ENCODE assay signal across 20 cellular contexts in the genomic region with DNA sequence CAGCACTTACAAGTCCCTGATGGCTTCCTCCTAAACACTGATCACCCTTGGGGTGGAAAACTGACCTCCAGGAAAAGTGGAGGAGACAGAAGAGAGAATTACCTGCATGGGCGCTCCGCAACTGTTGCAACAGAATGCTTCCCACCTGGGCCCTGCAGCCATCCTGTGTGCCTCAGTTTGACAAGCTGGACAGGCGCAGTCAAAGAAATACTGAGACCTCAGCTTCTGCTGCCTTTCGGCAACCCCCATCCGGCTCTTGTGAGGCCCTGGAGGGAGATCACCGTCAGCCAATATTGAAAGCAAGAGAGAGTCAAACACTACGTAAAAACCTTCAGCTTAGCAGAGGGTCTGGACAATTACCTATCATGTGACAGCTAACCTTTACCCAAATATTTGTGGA. TPM values are rescaled to one million over a fixed set of nuclear protein-coding genes. Genes with fewer than 3 reads are reported as not detected.
DNase-seq lines count a peak whose midpoint lies in the region; ATAC-seq, FAIRE-seq and TF ChIP-seq lines count a peak whose summit lies in the region.
"Had no signal": no experiment of that assay in that cellular context is flagged by ENCODE, and none has a peak within 500 bp of the region (broad histone marks: within the 10 kb centered on the region; RNA-seq: fewer than 3 reads in every experiment).

No MANE protein-coding gene starts in this region.

- H3K9me3 ChIP-seq in parathyroid adenoma (ENCODE audit: control insufficient read depth, low read length) = no peaks in the 10 kb centered on the region
- H3K9me3 ChIP-seq in tibial artery = no peaks in the 10 kb centered on the region

- no peaks in the 10 kb centered on the region for H3K27me3 ChIP-seq in parathyroid adenoma (ENCODE audit: control insufficient read depth, insufficient read depth, low read length)
- no peaks in the 10 kb centered on the region for H3K27me3 ChIP-seq in tibial artery
- H3K27me3 ChIP-seq: neural progenitor cell had no signal

- ATAC-seq in GM21528 (IDR thresholded peaks at IDR 0.05; ENCODE audit: low FRiP score, unreplicated experiment) = no peak
- ATAC-seq: GM23338, K562 had no signal

- no peaks in the 10 kb centered on the region for H3K4me1 ChIP-seq in parathyroid adenoma
- peaks cover 0 to 77% (median 39%) of the 10 kb centered on the region in 4 donors for H3K4me1 ChIP-seq in tibial artery
- H3K4me1 ChIP-seq: neural progenitor cell had no signal

- FAIRE-seq in RCC 7860 (lab: Jason Lieb, UNC) = no peak
- FAIRE-seq: frontal cortex, G401.6, K562 had no signal

- H3K4me2 ChIP-seq in parathyroid adenoma (ENCODE audit: low read length) = no peak overlapping the region
- H3K4me2 ChIP-seq: GM23338, neural progenitor cell had no signal

- H2AFZ ChIP-seq in parathyroid adenoma = no peak overlapping the region
- H2AFZ ChIP-seq: GM23338, neural progenitor cell had no signal

- H3K36me3 ChIP-seq in parathyroid adenoma (ENCODE audit: control insufficient read depth, insufficient read depth, low read length) (no peaks in the 10 kb centered on the region), tibial artery (no peaks in the 10 kb centered on the region)
- H3K36me3 ChIP-seq: neural progenitor cell had no signal

- intact Hi-C loops in tibial artery (cut with DNase I; ENCODE audit: low total_unique reads) = no loop called here

- DNase-seq in fibroblast of gingiva (ENCODE audit: low read depth) (peak; percentile 80), tibial artery (no peak), RCC 7860 (ENCODE audit: low spot score) (no peak), mesenteric fat pad (ENCODE audit: low spot score) (no peak)
- DNase-seq: activated CD4-positive, alpha-beta T cell treated with anti-CD3 and anti-CD28 coated beads, Interleukin-2, amount 10 ng/mL, durations not matched to agents 24 days and 14 days; activated T-cell treated with anti-CD3 and anti-CD28 coated beads, Interleukin-2, amount 50 U/mL, for 48 hours; CD4-positive, alpha-beta T cell; effector CD8-positive, alpha-beta T cell; kidney glomerular epithelial cell; NCI-H1436 treated with DMSO at 0.1 percent for 48 hours; NCI-H446 treated with DMSO at 0.1 percent for 48 hours had no signal

- H3K79me2 ChIP-seq in parathyroid adenoma = no peaks in the 10 kb centered on the region

- TF ChIP-seq CTCF in parathyroid adenoma (IDR thresholded peaks at IDR 0.05) = no peak
- TF ChIP-seq CTCF in tibial artery (IDR thresholded peaks at IDR 0.05) = no peak

- H3K4me3 ChIP-seq in parathyroid adenoma (ENCODE audit: low read depth, low read length) (no peak overlapping the region), tibial artery (no peak overlapping the region)
- H3K4me3 ChIP-seq: GM23338, K562, neural progenitor cell had no signal

- H3K27ac ChIP-seq in angular gyrus (ENCODE audit: low read depth, low read length) (peak overlapping the region; percentile 37), parathyroid adenoma (peak overlapping the region; percentile 57), tibial artery (peak overlapping the region; percentile 95 to 99)
- H3K27ac ChIP-seq: neural progenitor cell had no signal

- H3K9ac ChIP-seq in parathyroid adenoma = no peak overlapping the region
- H3K9ac ChIP-seq: neural progenitor cell had no signal

RNA-seq across cellular contexts. Expression of gene SERPINF1, which starts 24.8 kb away (rescaled TPM):
- total RNA-seq in mesenteric fat pad = 1,175 TPM
- total RNA-seq: activated CD4-positive, alpha-beta T cell treated with anti-CD3 and anti-CD28 coated beads, Interleukin-2, amount 10 ng/mL, durations not matched to agents 24 days and 14 days; T-helper 1 cell treated with Interleukin-12 subunit alpha and Interleukin-12 subunit beta and Interleukin-4 antibody, amounts not matched to agents 30 ng/mL and 1 ng/mL, for 36 hours had no signal

RNA-seq across cellular contexts. Expression of gene SMYD4, which starts 43.0 kb away (rescaled TPM):
- 23.6 TPM for total RNA-seq in mesenteric fat pad

RNA-seq across cellular contexts. Expression of gene RPA1, which starts 43.1 kb away (rescaled TPM):
- total RNA-seq in mesenteric fat pad = 79.4 TPM

RNA-seq across cellular contexts. Expression of gene SERPINF2, which starts 44.0 kb away (rescaled TPM):
- total RNA-seq in mesenteric fat pad = 29.3 TPM
- total RNA-seq: frontal cortex had no signal

Comparison
In these comparisons a context has a peak if more than half of its experiments do, and no peak if none do; other contexts are left out.
1. H3K27ac ChIP-seq: peak in every context shown above with its lines; median percentile 97 in tibial artery; 57 in parathyroid adenoma; 37 in angular gyrus.